21 cellular contexts compared by ENCODE assay signal in the genomic region with DNA sequence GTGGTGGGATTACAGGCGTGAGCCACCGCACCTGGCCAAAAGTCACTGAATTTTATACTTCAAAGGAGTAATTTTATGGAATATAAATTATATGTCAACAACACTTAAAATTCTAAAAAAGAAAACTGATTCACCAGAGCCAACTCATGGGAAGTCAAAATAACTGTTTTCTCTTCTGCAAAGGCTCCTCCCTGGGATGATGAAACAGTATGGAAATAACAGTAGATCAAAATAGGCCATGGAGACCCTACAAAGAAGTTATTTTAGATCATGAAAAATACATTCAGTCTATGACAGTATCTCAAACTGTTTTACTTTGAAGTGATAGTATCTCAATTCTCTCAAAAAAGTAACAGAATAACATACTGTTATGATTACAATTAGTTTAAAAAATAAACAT.
"Had no signal": no experiment of that assay in that cellular context is flagged by ENCODE, and none has a peak within 500 bp of the region (broad histone marks: within the 10 kb centered on the region; RNA-seq: fewer than 3 reads in every experiment).

No MANE protein-coding gene starts in this region.

- ATAC-seq: Panc1, PC-3, T-cell had no signal

- H3K9me3 ChIP-seq: SK-N-SH had no signal

- DNase-seq: KBM-7, NCI-H1092, NCI-H1105 treated with DMSO at 0.1 percent for 48 hours, NCI-H1417 treated with DMSO at 0.1 percent for 48 hours, NCI-H146, NCI-H187, NCI-H2029, NCI-H2081 treated with DMSO at 0.1 percent for 48 hours, NCI-H2171 treated with DMSO at 0.1 percent for 48 hours, NCI-H345, NCI-H446 treated with DMSO at 0.1 percent for 48 hours, NCI-H510A treated with DMSO at 0.1 percent for 48 hours, NCI-H526, NCI-H748 treated with DMSO at 0.1 percent for 48 hours, PC-3, SHP77, SK-N-SH, SW 1271, T-cell had no signal

- H3K27ac ChIP-seq: RWPE1 had no signal
